ENCODE assay signal across 22 cellular contexts in the genomic region with DNA sequence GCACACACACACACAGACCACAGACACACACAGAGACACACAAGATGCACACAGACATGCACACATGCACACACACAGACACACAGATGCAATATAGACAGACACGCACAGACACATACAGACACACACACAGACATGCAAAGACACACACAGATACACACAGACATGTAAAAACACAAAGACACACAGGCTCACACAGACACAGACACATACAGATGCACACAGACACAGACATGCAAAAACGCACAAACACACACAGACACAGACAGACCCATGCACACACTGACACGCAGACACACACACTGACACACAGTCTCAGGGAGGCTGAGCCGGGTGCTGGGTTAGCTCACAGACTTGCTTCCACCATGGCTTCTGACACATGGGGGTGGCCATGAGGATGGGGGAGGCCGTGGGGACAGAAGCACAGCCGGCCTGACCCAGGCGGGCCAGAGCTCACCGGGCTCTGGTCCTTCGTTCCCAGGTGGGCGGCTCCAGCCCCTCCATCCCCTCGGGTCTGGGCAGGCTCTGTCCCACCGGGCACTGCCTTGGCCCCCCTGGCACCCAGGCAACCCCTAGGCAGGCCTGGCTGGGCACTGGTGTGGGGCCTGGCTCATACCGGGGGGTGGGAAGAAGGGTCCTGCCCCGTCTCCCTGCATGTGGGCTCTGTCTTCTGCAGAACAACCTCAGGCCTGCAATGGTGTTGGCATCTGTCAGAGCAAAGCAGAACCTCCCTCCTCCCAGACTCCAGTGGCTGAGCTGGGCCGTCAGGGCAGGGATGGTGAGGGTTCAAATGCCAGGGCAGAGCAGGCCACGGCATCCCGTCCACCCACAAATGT.
"Had no signal": no experiment of that assay in that cellular context is flagged by ENCODE, and none has a peak within 500 bp of the region (broad histone marks: within the 10 kb centered on the region; RNA-seq: fewer than 3 reads in every experiment).

No MANE protein-coding gene starts in this region.

- H3K9me3 Mint-ChIP-seq: activated CD4-positive, alpha-beta T cell treated with anti-CD3 and anti-CD28 coated beads, Interleukin-2, amount 10 ng/mL, durations not matched to agents 24 days and 14 days; activated naive CD4-positive, alpha-beta T cell treated with anti-CD3 and anti-CD28 coated beads, Interleukin-2, amount 50 U/mL, for 24 hours; activated T-cell treated with anti-CD3 and anti-CD28 coated beads, Interleukin-2, amount 50 U/mL, for 72 hours; effector memory CD8-positive, alpha-beta T cell; memory B cell; nephron progenitor cell; stimulated activated naive B cell treated with anti-CD40 and anti-IgM and Interleukin-4, amounts not matched to agents 10 μg/mL and 1 μg/mL and 100 μg/mL, for 72 hours had no signal

- H3K4me1 ChIP-seq: colonic mucosa, left ventricle myocardium inferior, right lobe of liver had no signal

- H3K4me3 Mint-ChIP-seq: activated CD4-positive, alpha-beta memory T cell treated with anti-CD3 and anti-CD28 coated beads, Interleukin-2, amount 10 ng/mL, durations not matched to agents 7 days and 5 days; activated CD4-positive, alpha-beta T cell treated with anti-CD3 and anti-CD28 coated beads, Interleukin-2, amount 10 ng/mL, durations not matched to agents 24 days and 14 days; activated naive CD4-positive, alpha-beta T cell treated with anti-CD3 and anti-CD28 coated beads, Interleukin-2, amount 50 U/mL, for 24 hours; activated T-cell treated with anti-CD3 and anti-CD28 coated beads, Interleukin-2, amount 50 U/mL, for 72 hours; brain; effector memory CD8-positive, alpha-beta T cell; memory B cell; nephron progenitor cell; stimulated activated naive B cell treated with anti-CD40 and anti-IgM and Interleukin-4, amounts not matched to agents 10 μg/mL and 1 μg/mL and 100 μg/mL, for 72 hours had no signal

- H3K4me1 Mint-ChIP-seq: activated CD4-positive, alpha-beta memory T cell treated with anti-CD3 and anti-CD28 coated beads, Interleukin-2, amount 10 ng/mL, durations not matched to agents 7 days and 5 days; activated CD4-positive, alpha-beta T cell treated with anti-CD3 and anti-CD28 coated beads, Interleukin-2, amount 10 ng/mL, durations not matched to agents 24 days and 14 days; activated naive CD4-positive, alpha-beta T cell treated with anti-CD3 and anti-CD28 coated beads, Interleukin-2, amount 50 U/mL, for 24 hours; memory B cell had no signal

- H3K27me3 ChIP-seq: colonic mucosa, right lobe of liver had no signal

- H3K27ac ChIP-seq: colonic mucosa, left ventricle myocardium inferior, right lobe of liver, VCaP had no signal

- H3K9me3 ChIP-seq: colonic mucosa, left ventricle myocardium inferior, right lobe of liver had no signal

- H3K27me3 Mint-ChIP-seq: activated CD4-positive, alpha-beta memory T cell treated with anti-CD3 and anti-CD28 coated beads, Interleukin-2, amount 10 ng/mL, durations not matched to agents 7 days and 5 days had no signal

- ATAC-seq: activated CD4-positive, CD25-positive, alpha-beta regulatory T cell treated with anti-CD3 and anti-CD28 coated beads, Interleukin-2, amount 50 U/mL, for 24 hours; activated T-cell treated with anti-CD3 and anti-CD28 coated beads, Interleukin-2, amount 50 U/mL, for 72 hours; effector memory CD8-positive, alpha-beta T cell; esophagus mucosa; right lobe of liver; stimulated activated naive B cell treated with anti-CD40 and anti-IgM and Interleukin-4, amounts not matched to agents 10 μg/mL and 1 μg/mL and 100 μg/mL, for 72 hours had no signal

- H3K36me3 ChIP-seq: colonic mucosa, left ventricle myocardium inferior, right lobe of liver had no signal

- H3K36me3 Mint-ChIP-seq: activated naive CD4-positive, alpha-beta T cell treated with anti-CD3 and anti-CD28 coated beads, Interleukin-2, amount 50 U/mL, for 24 hours; brain; memory B cell; stimulated activated naive B cell treated with anti-CD40 and anti-IgM and Interleukin-4, amounts not matched to agents 10 μg/mL and 1 μg/mL and 100 μg/mL, for 72 hours had no signal

- H3K27ac Mint-ChIP-seq: activated CD4-positive, alpha-beta memory T cell treated with anti-CD3 and anti-CD28 coated beads, Interleukin-2, amount 10 ng/mL, durations not matched to agents 7 days and 5 days; activated CD4-positive, alpha-beta T cell treated with anti-CD3 and anti-CD28 coated beads, Interleukin-2, amount 10 ng/mL, durations not matched to agents 24 days and 14 days; activated naive CD4-positive, alpha-beta T cell treated with anti-CD3 and anti-CD28 coated beads, Interleukin-2, amount 50 U/mL, for 24 hours; activated T-cell treated with anti-CD3 and anti-CD28 coated beads, Interleukin-2, amount 50 U/mL, for 72 hours; effector memory CD8-positive, alpha-beta T cell; memory B cell; nephron progenitor cell; stimulated activated naive B cell treated with anti-CD40 and anti-IgM and Interleukin-4, amounts not matched to agents 10 μg/mL and 1 μg/mL and 100 μg/mL, for 72 hours had no signal

- DNase-seq: activated CD4-positive, alpha-beta memory T cell treated with anti-CD3 and anti-CD28 coated beads, Interleukin-2, amount 10 ng/mL, durations not matched to agents 7 days and 5 days; activated CD4-positive, alpha-beta T cell treated with anti-CD3 and anti-CD28 coated beads, Interleukin-2, amount 10 ng/mL, durations not matched to agents 24 days and 14 days; activated gamma-delta T cell treated with Interleukin-2 at 50 U/mL for 16 hours; activated T-cell treated with anti-CD3 and anti-CD28 coated beads, Interleukin-2, amount 50 U/mL, for 72 hours; anterior cingulate cortex; central memory CD4-positive, alpha-beta T cell; colonic mucosa; effector memory CD8-positive, alpha-beta T cell; hippocampal formation; left ventricle myocardium inferior; nephron progenitor cell; small intestine; stimulated activated CD4-positive, alpha-beta T cell treated with anti-CD3 and anti-CD28 coated beads, Interleukin-15, amount 100 ng/mL, for 24 hours; stimulated activated naive B cell treated with anti-CD40 and anti-IgM and Interleukin-4, amounts not matched to agents 10 μg/mL and 1 μg/mL and 100 μg/mL, for 72 hours had no signal

- H3K4me3 ChIP-seq: colonic mucosa, dorsolateral prefrontal cortex, left ventricle myocardium inferior, right lobe of liver had no signal
